19 cellular contexts compared by ENCODE assay signal in the genomic region with DNA sequence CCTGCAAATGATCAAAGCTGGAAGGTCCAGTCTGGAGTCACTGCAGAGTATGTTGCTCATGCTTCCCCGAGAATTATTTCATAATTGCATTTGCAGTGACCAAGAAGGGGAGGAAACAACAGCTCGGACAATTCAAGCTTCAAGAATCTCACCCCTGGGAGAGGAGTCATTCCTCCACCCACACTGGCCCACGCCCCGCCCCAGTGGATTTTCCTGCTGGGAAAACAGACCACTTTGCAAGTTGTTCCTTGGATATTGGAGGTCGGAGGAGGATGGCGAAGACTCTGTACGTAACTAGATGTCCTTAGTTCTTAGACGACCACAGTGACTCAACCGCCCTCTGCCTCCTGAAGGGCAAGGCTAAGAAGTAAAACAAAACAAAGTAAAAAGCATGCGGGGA.
DNase-seq lines count a peak whose midpoint lies in the region; ATAC-seq and TF ChIP-seq lines count a peak whose summit lies in the region.
"Had no signal": no experiment of that assay in that cellular context is flagged by ENCODE, and none has a peak within 500 bp of the region (broad histone marks: within the 10 kb centered on the region; RNA-seq: fewer than 3 reads in every experiment).

No MANE protein-coding gene starts in this region.

- H3K9me3 ChIP-seq in effector memory CD4-positive, alpha-beta T cell (ENCODE audit: control insufficient read depth, low read length) = no peaks in the 10 kb centered on the region

- H3K36me3 ChIP-seq in BJ (ENCODE audit: control insufficient read depth, insufficient read depth, low read length) = no peaks in the 10 kb centered on the region
- H3K36me3 ChIP-seq in effector memory CD4-positive, alpha-beta T cell (ENCODE audit: control insufficient read depth, insufficient read depth, low read length) = no peaks in the 10 kb centered on the region
- H3K36me3 ChIP-seq: cardiac muscle cell had no signal

- POLR2A ChIA-PET in BJ (lab: Charles Lee) = no interaction called here

- no peak overlapping the region for H3K27ac ChIP-seq in effector memory CD4-positive, alpha-beta T cell (ENCODE audit: insufficient read depth, low read length, poor library complexity, severe bottlenecking)
- H3K27ac ChIP-seq: cardiac muscle cell, HL-60, KMS-11 had no signal

- no peaks in the 10 kb centered on the region for H3K4me1 ChIP-seq in effector memory CD4-positive, alpha-beta T cell (ENCODE audit: control insufficient read depth, insufficient read depth, low read length, poor library complexity, severe bottlenecking)

- H3K27me3 ChIP-seq in BJ (ENCODE audit: control insufficient read depth, insufficient read depth, low read length) = peaks cover 3% of the 10 kb centered on the region
- no peaks in the 10 kb centered on the region for H3K27me3 ChIP-seq in effector memory CD4-positive, alpha-beta T cell (replicated peaks; ENCODE audit: control insufficient read depth, insufficient read depth, low read length, poor library complexity, severe bottlenecking)

- ATAC-seq in Right ventricle myocardium superior (ENCODE audit: poor library complexity) (peak; percentile 76), GM21528 (IDR thresholded peaks at IDR 0.05; ENCODE audit: low FRiP score, unreplicated experiment) (no peak)
- ATAC-seq: effector memory CD8-positive, alpha-beta T cell; left colon had no signal

- CTCF ChIA-PET in BJ (lab: Yijun Ruan, JAX) = interaction anchor here (0.7 to 2.9 kb wide), 4 partner anchors 8 to 20 kb away, joined by 3 to 17 read pairs (median 4); no protein-coding TSS in a partner anchor

- no peak overlapping the region for H3K4me3 ChIP-seq in BJ (ENCODE audit: low read depth, low read length)
- H3K4me3 ChIP-seq in effector memory CD4-positive, alpha-beta T cell (ENCODE audit: insufficient read depth, low read depth, low read length, poor library complexity, severe bottlenecking) = no peak overlapping the region
- H3K4me3 ChIP-seq: cardiac muscle cell had no signal

- TF ChIP-seq CTCF in BJ (IDR thresholded peaks at IDR 0.05; ENCODE audit: insufficient read depth, low read depth, low read length) = no peak

- DNase-seq in BJ (ENCODE audit: low read depth) (peak; percentile 14), amniotic epithelial cell (ENCODE audit: low read depth) (peak; percentile 87), Right ventricle myocardium superior (peak; percentile 84), posterior vena cava (ENCODE audit: low spot score) (peak; percentile 86), RKO (ENCODE audit: low spot score) (no peak), iPS-NIHi11 (ENCODE audit: low spot score) (no peak)
- no peak for DNase-seq in effector memory CD4-positive, alpha-beta T cell
- DNase-seq: activated B cell treated with CpG ODN at 0.5 μM for 24 hours; activated naive CD4-positive, alpha-beta T cell treated with Interleukin-2 at 50 U/mL for 16 hours; effector memory CD8-positive, alpha-beta T cell; left colon; NCI-H1417; NCI-H446 treated with DMSO at 0.1 percent for 48 hours; OCI-M1; T-helper 1 cell had no signal

- intact Hi-C loops in Right ventricle myocardium superior (cut with DNase I) (no loop called here), posterior vena cava (cut with DNase I) (no loop called here)

Comparison
In these comparisons a context has a peak if more than half of its experiments do, and no peak if none do; other contexts are left out.
1. DNase-seq: peak in BJ (single experiment), amniotic epithelial cell (single experiment), Right ventricle myocardium superior (single experiment) and posterior vena cava (single experiment); none in RKO (single experiment), iPS-NIHi11 (single experiment) and effector memory CD4-positive, alpha-beta T cell (0 of 3).